In genomic region chr2:137115081-137115713, GRCh38 we compare ENCODE assay signal across 31 cellular contexts.
A peak's percentile ranks its signal among the peaks of the same experiment; 100 is the strongest.
DNase-seq lines count a peak whose midpoint lies in the region; ATAC-seq and TF ChIP-seq lines count a peak whose summit lies in the region.
"Had no signal": no experiment of that assay in that cellular context is flagged by ENCODE, and none has a peak within 500 bp of the region (broad histone marks: within the 10 kb centered on the region; RNA-seq: fewer than 3 reads in every experiment).

No MANE protein-coding gene starts in this region.

- H3K9ac ChIP-seq in SK-N-SH = no peak overlapping the region

- TF ChIP-seq POLR2A in upper lobe of left lung (IDR thresholded peaks at IDR 0.05) = no peak
- TF ChIP-seq POLR2A in right lobe of liver (IDR thresholded peaks at IDR 0.05) = no peak

- H2AFZ ChIP-seq in SK-N-SH (ENCODE audit: low read depth) = no peak overlapping the region

- H3K36me3 Mint-ChIP-seq in chondrocyte (ENCODE audit: low read depth) (no peaks in the 10 kb centered on the region), mesothelial cell of epicardium (no peaks in the 10 kb centered on the region)
- H3K36me3 Mint-ChIP-seq: activated CD8-positive, alpha-beta memory T cell treated with anti-CD3 and anti-CD28 coated beads, Interleukin-2, amount 10 ng/mL, durations not matched to agents 7 days and 5 days; CD14-positive monocyte had no signal

- no peak overlapping the region for H3K4me3 ChIP-seq in SK-N-SH (ENCODE audit: low read depth in 2 of 2, low read length in 1 of 2)
- H3K4me3 ChIP-seq in upper lobe of left lung = no peak overlapping the region
- no peak overlapping the region for H3K4me3 ChIP-seq in right lobe of liver
- H3K4me3 ChIP-seq: mucosa of descending colon, smooth muscle cell, uterus had no signal

- no peaks in the 10 kb centered on the region for H3K9me3 Mint-ChIP-seq in chondrocyte (ENCODE audit: low read depth)
- no peaks in the 10 kb centered on the region for H3K9me3 Mint-ChIP-seq in mesothelial cell of epicardium
- H3K9me3 Mint-ChIP-seq: activated naive CD8-positive, alpha-beta T cell treated with anti-CD3 and anti-CD28 coated beads, Interleukin-2, amount 50 U/mL, for 24 hours; nephron had no signal

- no peak overlapping the region for H3K4me2 ChIP-seq in SK-N-SH
- H3K4me2 ChIP-seq: smooth muscle cell had no signal

- no peaks in the 10 kb centered on the region for H3K36me3 ChIP-seq in SK-N-SH (replicated peaks in 1 of 2; ENCODE audit: control insufficient read depth in 1 of 2, insufficient read depth in 2 of 2, low read length in 1 of 2)
- H3K36me3 ChIP-seq in upper lobe of left lung = no peaks in the 10 kb centered on the region
- no peaks in the 10 kb centered on the region for H3K36me3 ChIP-seq in right lobe of liver
- H3K36me3 ChIP-seq: uterus had no signal

- no peak for DNase-seq in SK-N-SH
- no peak for DNase-seq in chondrocyte (ENCODE audit: low spot score)
- DNase-seq in mesothelial cell of epicardium (ENCODE audit: low spot score in 2 of 2, unreplicated experiment in 2 of 2) = no peak
- peak; percentile 22 to 23 for DNase-seq in upper lobe of left lung
- no peak for DNase-seq in NCI-H2196 (lab: John Stamatoyannopoulos, UW; ENCODE audit: unreplicated experiment)
- DNase-seq in right lobe of liver = no peak
- DNase-seq: 8988T; activated CD4-positive, alpha-beta T cell treated with anti-CD3 and anti-CD28 coated beads, Interleukin-2, amount 50 U/mL, for 4 hours; activated CD8-positive, alpha-beta memory T cell treated with anti-CD3 and anti-CD28 coated beads, Interleukin-2, amount 10 ng/mL, durations not matched to agents 7 days and 5 days; activated gamma-delta T cell treated with Interleukin-2 at 50 U/mL for 16 hours; activated naive CD8-positive, alpha-beta T cell treated with anti-CD3 and anti-CD28 coated beads, Interleukin-2, amount 50 U/mL, for 24 hours; activated T-cell treated with anti-CD3 and anti-CD28 coated beads, Interleukin-2, amount 50 U/mL, for 48 hours; dermis blood vessel endothelial cell; foreskin fibroblast; head of caudate nucleus; mucosa of descending colon; NCI-H1105; NCI-H1930; NK-92 treated with Interleukin-12 subunit alpha and Interleukin-12 subunit beta, amount 100 ng/mL, for 24 hours; stimulated activated CD4-positive, alpha-beta T cell treated with anti-CD3 and anti-CD28 coated beads, Interleukin-1b, Interleukin-23, amount 100 ng/mL, for 48 hours; stimulated activated naive CD4-positive, alpha-beta T cell treated with Interleukin-2 at 50 U/mL for 16 hours; T-helper 17 cell; uterus had no signal

- 0 out of 3 replicates have a peak, but pooled peaks have one; percentile 23 for ATAC-seq in SK-N-SH treated with all-trans-retinoic acid at 6 μM for 48 hours
- ATAC-seq in upper lobe of left lung (ENCODE audit: low FRiP score in 2 of 2) = peak in 1 of 2 donors; percentile 39
- ATAC-seq in GM18873 (IDR thresholded peaks at IDR 0.05; ENCODE audit: low FRiP score, unreplicated experiment) = no peak
- ATAC-seq in right lobe of liver = no peak
- ATAC-seq: activated CD4-positive, CD25-positive, alpha-beta regulatory T cell treated with anti-CD3 and anti-CD28 coated beads, Interleukin-2, amount 50 U/mL, for 24 hours; activated CD8-positive, alpha-beta memory T cell treated with anti-CD3 and anti-CD28 coated beads, Interleukin-2, amount 10 ng/mL, durations not matched to agents 7 days and 5 days; activated naive CD8-positive, alpha-beta T cell treated with anti-CD3 and anti-CD28 coated beads, Interleukin-2, amount 50 U/mL, for 24 hours; esophagus mucosa; mucosa of descending colon; T-helper 17 cell had no signal

- no peaks in the 10 kb centered on the region for H3K27me3 ChIP-seq in SK-N-SH (ENCODE audit: insufficient read depth)
- H3K27me3 ChIP-seq in upper lobe of left lung = no peaks in the 10 kb centered on the region
- H3K27me3 ChIP-seq in right lobe of liver = no peaks in the 10 kb centered on the region
- H3K27me3 ChIP-seq: uterus had no signal

- H3K4me1 Mint-ChIP-seq in chondrocyte (ENCODE audit: low read depth) (peaks cover 41% of the 10 kb centered on the region), mesothelial cell of epicardium (peaks cover 31% of the 10 kb centered on the region)
- H3K4me1 Mint-ChIP-seq: activated CD8-positive, alpha-beta memory T cell treated with anti-CD3 and anti-CD28 coated beads, Interleukin-2, amount 10 ng/mL, durations not matched to agents 7 days and 5 days; activated naive CD8-positive, alpha-beta T cell treated with anti-CD3 and anti-CD28 coated beads, Interleukin-2, amount 50 U/mL, for 24 hours; CD14-positive monocyte; central memory CD8-positive, alpha-beta T cell; T-helper 17 cell had no signal

- H3K9me2 ChIP-seq in SK-N-SH = no peaks in the 10 kb centered on the region

- H3K79me2 ChIP-seq in SK-N-SH (ENCODE audit: insufficient read depth) = no peaks in the 10 kb centered on the region

- TF ChIP-seq EP300 in SK-N-SH (IDR thresholded peaks at IDR 0.05; ENCODE audit: borderline replicate concordance in 1 of 2, low read depth in 1 of 2, low read length in 1 of 2) (no peak), upper lobe of left lung (IDR thresholded peaks at IDR 0.05) (no peak)

- TF ChIP-seq RAD21 in SK-N-SH (IDR thresholded peaks at IDR 0.05; ENCODE audit: low read length) = no peak

- H3K4me3 Mint-ChIP-seq in chondrocyte (ENCODE audit: unreplicated experiment) = no peak overlapping the region
- H3K4me3 Mint-ChIP-seq in mesothelial cell of epicardium = no peak overlapping the region
- H3K4me3 Mint-ChIP-seq: activated CD8-positive, alpha-beta memory T cell treated with anti-CD3 and anti-CD28 coated beads, Interleukin-2, amount 10 ng/mL, durations not matched to agents 7 days and 5 days; activated naive CD8-positive, alpha-beta T cell treated with anti-CD3 and anti-CD28 coated beads, Interleukin-2, amount 50 U/mL, for 24 hours; CD14-positive monocyte; central memory CD8-positive, alpha-beta T cell; nephron; T-helper 17 cell had no signal

- H4K20me1 ChIP-seq in SK-N-SH (ENCODE audit: insufficient read depth) = no peaks in the 10 kb centered on the region

- H3K9me3 ChIP-seq in SK-N-SH (no peaks in the 10 kb centered on the region), upper lobe of left lung (no peaks in the 10 kb centered on the region), right lobe of liver (no peaks in the 10 kb centered on the region)
- H3K9me3 ChIP-seq: mucosa of descending colon, uterus had no signal

- CTCF ChIA-PET in SK-N-SH (lab: Yijun Ruan, JAX) = interaction anchor here (1.6 kb wide), 1 partner anchor 20 kb away, joined by 4 read pairs; no protein-coding TSS in a partner anchor

- H3K4me1 ChIP-seq in SK-N-SH (ENCODE audit: control insufficient read depth in 1 of 2, insufficient read depth in 2 of 2, low read depth in 1 of 2, low read length in 1 of 2) (no peaks in the 10 kb centered on the region; a peak in 1 of 4 replicates), upper lobe of left lung (no peaks in the 10 kb centered on the region), right lobe of liver (no peaks in the 10 kb centered on the region)
- H3K4me1 ChIP-seq: uterus had no signal

- POLR2A ChIA-PET in SK-N-SH (lab: Yijun Ruan, JAX) = no interaction called here

- no peaks in the 10 kb centered on the region for H3F3A ChIP-seq in SK-N-SH (replicated peaks; ENCODE audit: insufficient read depth)

- H3K27me3 Mint-ChIP-seq in chondrocyte (ENCODE audit: low read depth) (no peaks in the 10 kb centered on the region), mesothelial cell of epicardium (ENCODE audit: low read depth) (no peaks in the 10 kb centered on the region)
- H3K27me3 Mint-ChIP-seq: activated CD8-positive, alpha-beta memory T cell treated with anti-CD3 and anti-CD28 coated beads, Interleukin-2, amount 10 ng/mL, durations not matched to agents 7 days and 5 days; activated naive CD8-positive, alpha-beta T cell treated with anti-CD3 and anti-CD28 coated beads, Interleukin-2, amount 50 U/mL, for 24 hours; central memory CD8-positive, alpha-beta T cell; T-helper 17 cell had no signal

- H3K27ac Mint-ChIP-seq in chondrocyte (ENCODE audit: unreplicated experiment) (peak overlapping the region; percentile 45), mesothelial cell of epicardium (peak overlapping the region; percentile 95)
- H3K27ac Mint-ChIP-seq: activated CD8-positive, alpha-beta memory T cell treated with anti-CD3 and anti-CD28 coated beads, Interleukin-2, amount 10 ng/mL, durations not matched to agents 7 days and 5 days; activated naive CD8-positive, alpha-beta T cell treated with anti-CD3 and anti-CD28 coated beads, Interleukin-2, amount 50 U/mL, for 24 hours; CD14-positive monocyte; nephron; T-helper 17 cell had no signal

- WGBS in SK-N-SH (ENCODE audit: low lambda C conversion rate) = 76% methylated on average over 9 of the region's 9 CpGs
- WGBS in upper lobe of left lung, 2 donors = 49 to 69% methylated on average over 9 of the region's 9 CpGs
- WGBS in right lobe of liver (ENCODE audit: insufficient coverage, low coverage, low lambda C conversion rate, missing lambda C conversion rate) = 59% methylated on average over 8 of the region's 9 CpGs

- no peak overlapping the region for H3K27ac ChIP-seq in SK-N-SH (ENCODE audit: low read depth in 2 of 2, low read length in 1 of 2)
- no peak overlapping the region for H3K27ac ChIP-seq in upper lobe of left lung
- no peak overlapping the region for H3K27ac ChIP-seq in right lobe of liver
- H3K27ac ChIP-seq: uterus had no signal

- intact Hi-C loops in right lobe of liver (cut with DNase I) = no loop called here

- TF ChIP-seq CTCF in SK-N-SH (IDR thresholded peaks at IDR 0.05) (no peak), chondrocyte (IDR thresholded peaks at IDR 0.05) (no peak), mesothelial cell of epicardium (IDR thresholded peaks at IDR 0.05; ENCODE audit: unreplicated experiment) (no peak), upper lobe of left lung (IDR thresholded peaks at IDR 0.05) (no peak), right lobe of liver (IDR thresholded peaks at IDR 0.05) (no peak)

TF ChIP-seq in SK-N-SH treated with all-trans-retinoic acid at 6 μM for 48 hours, 23 proteins besides CTCF, POLR2A, EP300 and RAD21:
- TF ChIP-seq ZC3H10 (CRISPR knock-in tag; IDR thresholded peaks at IDR 0.05) = no peak
- peak; percentile 57 for TF ChIP-seq ISL1 (CRISPR knock-in tag; IDR thresholded peaks at IDR 0.05)
- no peak for TF ChIP-seq ZFP30 (CRISPR knock-in tag; IDR thresholded peaks at IDR 0.05)
- TF ChIP-seq ARNTL (CRISPR knock-in tag; IDR thresholded peaks at IDR 0.05; ENCODE audit: borderline replicate concordance, low read depth) = no peak
- no peak for TF ChIP-seq ZNF565 (CRISPR knock-in tag; conservative IDR thresholded peaks at IDR 0.05; ENCODE audit: low read depth)

TF ChIP-seq in SK-N-SH, 30 proteins besides CTCF, POLR2A, EP300 and RAD21 (continues in another document):
- TF ChIP-seq CHD2 (IDR thresholded peaks at IDR 0.05; ENCODE audit: low read length, partially characterized antibody) = no peak
- TF ChIP-seq, protein P1, sequence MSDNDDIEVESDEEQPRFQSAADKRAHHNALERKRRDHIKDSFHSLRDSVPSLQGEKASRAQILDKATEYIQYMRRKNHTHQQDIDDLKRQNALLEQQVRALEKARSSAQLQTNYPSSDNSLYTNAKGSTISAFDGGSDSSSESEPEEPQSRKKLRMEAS (IDR thresholded peaks at IDR 0.05; ENCODE audit: low read depth) = no peak

Comparison
In these comparisons a context has a peak if more than half of its experiments do, and no peak if none do; other contexts are left out.
1. DNase-seq: peak in upper lobe of left lung (2 of 2); none in SK-N-SH (single experiment), chondrocyte (single experiment), mesothelial cell of epicardium (0 of 2), NCI-H2196 (single experiment) and right lobe of liver (0 of 3).